In genomic region chr1:5940723-5941407, GRCh38 we compare ENCODE assay signal across 23 cellular contexts.
"Had no signal": no experiment of that assay in that cellular context is flagged by ENCODE, and none has a peak within 500 bp of the region (broad histone marks: within the 10 kb centered on the region; RNA-seq: fewer than 3 reads in every experiment).

No MANE protein-coding gene starts in this region.

- H3K4me1 Mint-ChIP-seq: mesothelial cell of epicardium had no signal

- H3K27ac ChIP-seq: coronary artery, esophagus muscularis mucosa, foreskin keratinocyte, heart right ventricle, left lung, lower lobe of right lung had no signal

- H3K4me3 Mint-ChIP-seq: mesothelial cell of epicardium, naive B cell had no signal

- H3K27ac Mint-ChIP-seq: mesothelial cell of epicardium had no signal

- H3K27me3 Mint-ChIP-seq: naive B cell had no signal

- FAIRE-seq: colon, endothelial cell of umbilical vein, frontal cortex, islet of Langerhans, keratinocyte had no signal

- H3K9me3 ChIP-seq: esophagus muscularis mucosa, left lung, lower lobe of right lung, mucosa of descending colon had no signal

- H3K27me3 ChIP-seq: dorsolateral prefrontal cortex, esophagus muscularis mucosa, foreskin keratinocyte, heart right ventricle, left lung had no signal

- ATAC-seq: foreskin keratinocyte, heart right ventricle, left cardiac atrium, left lung, left ventricle myocardium superior, lower lobe of right lung, mucosa of descending colon had no signal

- DNase-seq: dermis blood vessel endothelial cell; dorsolateral prefrontal cortex; effector CD4-positive, alpha-beta T cell; effector memory CD4-positive, alpha-beta T cell; foreskin keratinocyte; glutamatergic neuron; heart right ventricle; hippocampal formation; left cardiac atrium; left lung; left ventricle myocardium superior; lower lobe of right lung; mesenchymal stem cell; mucosa of descending colon; naive B cell had no signal

- H3K4me1 ChIP-seq: esophagus muscularis mucosa, left lung, lower lobe of right lung had no signal

- H3K4me3 ChIP-seq: coronary artery, dorsolateral prefrontal cortex, esophagus muscularis mucosa, heart right ventricle, left lung, lower lobe of right lung, mucosa of descending colon had no signal
